Comparison of ENCODE assay signal across 24 cellular contexts in genomic region chr7:148950806-148951205, GRCh38.
"Had no signal": no experiment of that assay in that cellular context is flagged by ENCODE, and none has a peak within 500 bp of the region (broad histone marks: within the 10 kb centered on the region; RNA-seq: fewer than 3 reads in every experiment).

No MANE protein-coding gene starts in this region.

- H3K27me3 ChIP-seq: colonic mucosa, dorsolateral prefrontal cortex, esophagus muscularis mucosa, esophagus squamous epithelium, foreskin keratinocyte, gastrocnemius medialis, gastroesophageal sphincter, heart left ventricle, heart right ventricle had no signal

- H3K9me3 ChIP-seq: colonic mucosa, esophagus muscularis mucosa, esophagus squamous epithelium, gastrocnemius medialis, gastroesophageal sphincter, heart left ventricle, heart right ventricle had no signal

- ATAC-seq: effector memory CD8-positive, alpha-beta T cell; esophagus mucosa; foreskin keratinocyte; gastrocnemius medialis; gastroesophageal sphincter; heart left ventricle; heart right ventricle had no signal

- H3K27ac ChIP-seq: colonic mucosa, coronary artery, dorsolateral prefrontal cortex, epithelial cell of prostate, esophagus muscularis mucosa, esophagus squamous epithelium, foreskin keratinocyte, gastrocnemius medialis, gastroesophageal sphincter, heart left ventricle, heart right ventricle had no signal

- H3K36me3 ChIP-seq: colonic mucosa, esophagus muscularis mucosa, esophagus squamous epithelium, gastrocnemius medialis, gastroesophageal sphincter, heart left ventricle, heart right ventricle had no signal

- DNase-seq: colonic mucosa; cortex of kidney; dermis blood vessel endothelial cell; dorsolateral prefrontal cortex; effector CD4-positive, alpha-beta T cell; effector CD8-positive, alpha-beta T cell; effector memory CD4-positive, alpha-beta T cell; effector memory CD8-positive, alpha-beta T cell; endodermal cell; erythroblast; esophagus squamous epithelium; foreskin fibroblast; foreskin keratinocyte; foreskin melanocyte; gastrocnemius medialis; glutamatergic neuron; head of caudate nucleus; heart left ventricle; heart right ventricle had no signal

- H3K4me1 ChIP-seq: colonic mucosa, esophagus muscularis mucosa, foreskin keratinocyte, gastrocnemius medialis, gastroesophageal sphincter, heart left ventricle, heart right ventricle had no signal

- H3K4me3 ChIP-seq: colonic mucosa, coronary artery, dorsolateral prefrontal cortex, esophagus muscularis mucosa, esophagus squamous epithelium, gastrocnemius medialis, gastroesophageal sphincter, heart left ventricle, heart right ventricle had no signal
